ENCODE assay signal across 8 cellular contexts in genomic region chr1:42658880-42659337, GRCh38. TPM values are rescaled to one million over a fixed set of nuclear protein-coding genes. Genes with fewer than 3 reads are reported as not detected.
DNase-seq lines count a peak whose midpoint lies in the region; ATAC-seq and TF ChIP-seq lines count a peak whose summit lies in the region.

No MANE protein-coding gene starts in this region.

- TF ChIP-seq POLR2A in Peyer's patch (IDR thresholded peaks at IDR 0.05): no peak

- peak overlapping the region; percentile 78 to 83 (median 82) for H3K27ac ChIP-seq in Peyer's patch
- peak overlapping the region; percentile 36 for H3K27ac ChIP-seq in osteoblast (ENCODE audit: low read depth, low read length)

- DNase-seq in activated CD4-positive, alpha-beta T cell treated with anti-CD3 and anti-CD28 coated beads, Interleukin-2, amount 10 ng/mL, durations not matched to agents 24 days and 14 days: peak; percentile 60
- DNase-seq in activated CD4-positive, alpha-beta T cell treated with anti-CD3 and anti-CD28 coated beads for 1 hour: no peak
- DNase-seq in Peyer's patch: no peak
- peak; percentile 66 for DNase-seq in osteoblast (ENCODE audit: insufficient read length, low spot score, missing footprints)
- no peak for DNase-seq in NCI-H1436 (lab: John Stamatoyannopoulos, UW)

- peak overlapping the region; percentile 99 for H2AFZ ChIP-seq in osteoblast (ENCODE audit: low read length)

- H3K4me2 ChIP-seq in osteoblast (ENCODE audit: insufficient read depth, low read length): peak overlapping the region; percentile 85

- H3K4me1 ChIP-seq in Peyer's patch (peaks cover 0 to 16% (median 11%) of the 10 kb centered on the region in 4 donors), osteoblast (ENCODE audit: insufficient read depth, low read length) (peaks cover 12% of the 10 kb centered on the region)

- peak overlapping the region; percentile 98 for H3K27ac Mint-ChIP-seq in activated CD4-positive, alpha-beta T cell treated with anti-CD3 and anti-CD28 coated beads, Interleukin-2, amount 10 ng/mL, durations not matched to agents 24 days and 14 days

- H3K36me3 Mint-ChIP-seq in activated CD4-positive, alpha-beta T cell treated with anti-CD3 and anti-CD28 coated beads, Interleukin-2, amount 10 ng/mL, durations not matched to agents 24 days and 14 days (ENCODE audit: low read depth): peaks cover 32% of the 10 kb centered on the region

- no peaks in the 10 kb centered on the region for H3K9me3 Mint-ChIP-seq in activated CD4-positive, alpha-beta T cell treated with anti-CD3 and anti-CD28 coated beads, Interleukin-2, amount 10 ng/mL, durations not matched to agents 24 days and 14 days

- peak overlapping the region; percentile 97 for H3K4me3 Mint-ChIP-seq in activated CD4-positive, alpha-beta T cell treated with anti-CD3 and anti-CD28 coated beads, Interleukin-2, amount 10 ng/mL, durations not matched to agents 24 days and 14 days

- H3K4me1 Mint-ChIP-seq in activated CD4-positive, alpha-beta T cell treated with anti-CD3 and anti-CD28 coated beads, Interleukin-2, amount 10 ng/mL, durations not matched to agents 24 days and 14 days: peaks cover 37% of the 10 kb centered on the region

- H3K36me3 ChIP-seq in Peyer's patch (peaks cover 0 to 18% (median 0%) of the 10 kb centered on the region in 3 donors), osteoblast (ENCODE audit: insufficient read depth, low read length) (peaks cover 14% of the 10 kb centered on the region)

- H4K20me1 ChIP-seq in osteoblast (ENCODE audit: insufficient read depth, low read length): no peaks in the 10 kb centered on the region

- intact Hi-C loops in activated CD4-positive, alpha-beta T cell treated with anti-CD3 and anti-CD28 coated beads, Interleukin-2, amount 10 ng/mL, durations not matched to agents 24 days and 14 days (cut with micrococcal nuclease): loop anchor here (1.0 to 10.0 kb wide), 4 partner anchors 23 to 266 kb away; partner anchors contain the start of genes PPCS, YBX1 and ZMYND12

- H3K27me3 Mint-ChIP-seq in activated CD4-positive, alpha-beta T cell treated with anti-CD3 and anti-CD28 coated beads, Interleukin-2, amount 10 ng/mL, durations not matched to agents 24 days and 14 days: no peaks in the 10 kb centered on the region

- H3K27me3 ChIP-seq in Peyer's patch: no peaks in the 10 kb centered on the region
- H3K27me3 ChIP-seq in osteoblast (ENCODE audit: insufficient read depth, low read length): no peaks in the 10 kb centered on the region

- peaks cover 22% of the 10 kb centered on the region for H3K79me2 ChIP-seq in osteoblast (ENCODE audit: insufficient read depth, low read length)

- H3K4me3 ChIP-seq in Peyer's patch: peak overlapping the region; percentile 57 to 80 (median 75)
- peak overlapping the region; percentile 79 for H3K4me3 ChIP-seq in osteoblast (ENCODE audit: insufficient read depth, low read length)

- TF ChIP-seq CTCF in Peyer's patch (IDR thresholded peaks at IDR 0.05) (no peak), osteoblast (IDR thresholded peaks at IDR 0.05; ENCODE audit: extremely low read depth, low read depth, low read length) (no peak)

- no peaks in the 10 kb centered on the region for H3K9me3 ChIP-seq in Peyer's patch
- no peaks in the 10 kb centered on the region for H3K9me3 ChIP-seq in osteoblast (ENCODE audit: low read depth, low read length)

- ATAC-seq in esophagus mucosa (peak; percentile 12), GM19328 (IDR thresholded peaks at IDR 0.05; ENCODE audit: unreplicated experiment) (no peak), HG02763 (IDR thresholded peaks at IDR 0.05; ENCODE audit: unreplicated experiment) (no peak)

RNA-seq across cellular contexts. Expression of gene PPIH, which starts 0.7 kb away (rescaled TPM):
- total RNA-seq in activated CD4-positive, alpha-beta T cell treated with anti-CD3 and anti-CD28 coated beads, Interleukin-2, amount 10 ng/mL, durations not matched to agents 24 days and 14 days: 88.4 and 92.9 TPM in 2 replicates
- total RNA-seq in Peyer's patch (10 to 100 TPM; 15.1 to 41.7 (median 26.1) TPM), esophagus mucosa (42.6 TPM), osteoblast (17.4 and 18.3 TPM in 2 replicates)

RNA-seq across cellular contexts. Expression of gene YBX1, which starts 23.3 kb away (rescaled TPM):
- 861 and 867 TPM in 2 replicates for total RNA-seq in activated CD4-positive, alpha-beta T cell treated with anti-CD3 and anti-CD28 coated beads, Interleukin-2, amount 10 ng/mL, durations not matched to agents 24 days and 14 days
- total RNA-seq in Peyer's patch (100 to 1,000 TPM; 236 to 470 (median 287) TPM), esophagus mucosa (404 TPM), osteoblast (481 and 491 TPM in 2 replicates)

Comparison
In these comparisons a context has a peak if more than half of its experiments do, and no peak if none do; other contexts are left out.
1. DNase-seq: peak in activated CD4-positive, alpha-beta T cell treated with anti-CD3 and anti-CD28 coated beads, Interleukin-2, amount 10 ng/mL, durations not matched to agents 24 days and 14 days (single experiment) and osteoblast (single experiment); none in activated CD4-positive, alpha-beta T cell treated with anti-CD3 and anti-CD28 coated beads for 1 hour (single experiment), Peyer's patch (0 of 3) and NCI-H1436 (single experiment).